In the genomic region with DNA sequence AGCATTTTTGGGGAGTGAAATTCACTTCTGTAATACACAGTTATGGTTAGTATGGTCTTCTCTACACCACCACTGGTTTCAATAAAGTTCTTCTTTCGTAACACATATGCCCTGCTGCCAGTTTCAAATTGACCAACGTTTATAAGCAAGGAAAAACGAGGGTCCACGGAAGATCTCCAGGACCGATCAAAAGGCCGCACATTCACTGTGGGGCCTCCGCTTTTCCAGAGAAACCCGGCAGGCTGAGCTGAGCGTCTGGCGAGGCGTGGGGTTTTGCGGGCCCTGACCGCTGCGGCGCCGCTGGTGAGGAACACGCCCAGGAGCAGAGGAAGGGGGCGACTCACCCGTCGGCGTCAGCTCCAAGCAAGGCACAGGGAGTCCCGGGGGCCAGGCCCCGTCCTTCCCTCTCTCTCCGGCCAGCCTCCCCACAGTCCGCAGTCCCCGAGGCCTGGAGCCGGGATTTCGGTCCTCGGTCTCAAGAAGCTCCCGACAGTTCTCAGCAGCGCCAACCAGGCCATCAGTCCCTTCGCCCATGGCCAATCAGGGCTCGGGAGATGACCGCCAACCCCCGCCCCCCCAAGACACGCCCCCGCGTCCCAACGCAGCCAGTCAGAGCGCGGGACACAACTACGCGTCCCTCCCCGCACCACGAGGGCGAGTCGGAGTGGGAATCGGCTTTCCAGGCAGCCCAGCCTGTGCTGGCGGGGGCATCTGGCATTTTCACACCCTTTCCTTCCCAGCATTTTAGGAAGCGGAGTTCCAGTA, we compare ENCODE assay signal across 1 cellular context.
TF ChIP-seq lines count a peak whose summit lies in the region.

A gene with protein sequence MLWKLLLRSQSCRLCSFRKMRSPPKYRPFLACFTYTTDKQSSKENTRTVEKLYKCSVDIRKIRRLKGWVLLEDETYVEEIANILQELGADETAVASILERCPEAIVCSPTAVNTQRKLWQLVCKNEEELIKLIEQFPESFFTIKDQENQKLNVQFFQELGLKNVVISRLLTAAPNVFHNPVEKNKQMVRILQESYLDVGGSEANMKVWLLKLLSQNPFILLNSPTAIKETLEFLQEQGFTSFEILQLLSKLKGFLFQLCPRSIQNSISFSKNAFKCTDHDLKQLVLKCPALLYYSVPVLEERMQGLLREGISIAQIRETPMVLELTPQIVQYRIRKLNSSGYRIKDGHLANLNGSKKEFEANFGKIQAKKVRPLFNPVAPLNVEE (minus strand): TSS at position 522 of the 765 bp plus-strand sequence. CDS start 8,432 bp downstream, outside the sequence.

TF ChIP-seq in K562, 482 proteins besides CTCF, POLR2A, EP300 and RAD21 (continued from another document):
- TF ChIP-seq PHF8 (IDR thresholded peaks at IDR 0.05; ENCODE audit: borderline replicate concordance, low read length) (peak; percentile 78; the same call in 1 of the 2 replicates), SRSF1 (IDR thresholded peaks at IDR 0.05; ENCODE audit: low read depth, low read length) (no peak), ZNF282 (CRISPR knock-in tag; IDR thresholded peaks at IDR 0.05) (no peak), NCOR1 (IDR thresholded peaks at IDR 0.05) (no peak), TBP (optimal IDR thresholded peaks at IDR 0.05; ENCODE audit: low read depth, low read length) (peak; percentile 82), KLF6 (CRISPR knock-in tag; IDR thresholded peaks at IDR 0.05; ENCODE audit: borderline replicate concordance) (no peak), TEAD1 (CRISPR knock-in tag; IDR thresholded peaks at IDR 0.05) (peak in 1 of 2 experiments; percentile 77; a peak in 1 of 4 replicates), ZNF174 (CRISPR knock-in tag; IDR thresholded peaks at IDR 0.05) (no peak), BMI1 (IDR thresholded peaks at IDR 0.05; ENCODE audit: low read length) (no peak), PHB2 (IDR thresholded peaks at IDR 0.05; ENCODE audit: low read depth) (no peak), ZNF354B (CRISPR knock-in tag; IDR thresholded peaks at IDR 0.05) (no peak), NRF1 (conservative IDR thresholded peaks at IDR 0.05 in 1 of 2, IDR thresholded peaks at IDR 0.05 in 1 of 2) (peak; percentile 52 to 62), JUND (IDR thresholded peaks at IDR 0.05; ENCODE audit: borderline replicate concordance, low read depth, low read length) (peak; percentile 8), JUND (tag; IDR thresholded peaks at IDR 0.05; ENCODE audit: borderline replicate concordance, low read depth, low read length) (no peak), ETV1 (tag; conservative IDR thresholded peaks at IDR 0.05; ENCODE audit: low read depth) (no peak), NR2C2 (CRISPR knock-in tag; IDR thresholded peaks at IDR 0.05) (no peak), NR2C2 (tag; IDR thresholded peaks at IDR 0.05) (0 out of 2 replicates have a peak, but pooled peaks have one; percentile 11), ZKSCAN1 (IDR thresholded peaks at IDR 0.05; ENCODE audit: low read depth, low read length) (no peak), FOXA3 (CRISPR knock-in tag; conservative IDR thresholded peaks at IDR 0.05 in 1 of 2, IDR thresholded peaks at IDR 0.05 in 1 of 2) (peak in 1 of 2 experiments; percentile 58; a peak in 1 of 4 replicates), HMG20B (CRISPR knock-in tag; IDR thresholded peaks at IDR 0.05) (no peak)
- TF ChIP-seq, protein P1, sequence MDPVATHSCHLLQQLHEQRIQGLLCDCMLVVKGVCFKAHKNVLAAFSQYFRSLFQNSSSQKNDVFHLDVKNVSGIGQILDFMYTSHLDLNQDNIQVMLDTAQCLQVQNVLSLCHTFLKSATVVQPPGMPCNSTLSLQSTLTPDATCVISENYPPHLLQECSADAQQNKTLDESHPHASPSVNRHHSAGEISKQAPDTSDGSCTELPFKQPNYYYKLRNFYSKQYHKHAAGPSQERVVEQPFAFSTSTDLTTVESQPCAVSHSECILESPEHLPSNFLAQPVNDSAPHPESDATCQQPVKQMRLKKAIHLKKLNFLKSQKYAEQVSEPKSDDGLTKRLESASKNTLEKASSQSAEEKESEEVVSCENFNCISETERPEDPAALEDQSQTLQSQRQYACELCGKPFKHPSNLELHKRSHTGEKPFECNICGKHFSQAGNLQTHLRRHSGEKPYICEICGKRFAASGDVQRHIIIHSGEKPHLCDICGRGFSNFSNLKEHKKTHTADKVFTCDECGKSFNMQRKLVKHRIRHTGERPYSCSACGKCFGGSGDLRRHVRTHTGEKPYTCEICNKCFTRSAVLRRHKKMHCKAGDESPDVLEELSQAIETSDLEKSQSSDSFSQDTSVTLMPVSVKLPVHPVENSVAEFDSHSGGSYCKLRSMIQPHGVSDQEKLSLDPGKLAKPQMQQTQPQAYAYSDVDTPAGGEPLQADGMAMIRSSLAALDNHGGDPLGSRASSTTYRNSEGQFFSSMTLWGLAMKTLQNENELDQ (CRISPR knock-in tag; IDR thresholded peaks at IDR 0.05; ENCODE audit: borderline replicate concordance): no peak
- TF ChIP-seq, protein P2, sequence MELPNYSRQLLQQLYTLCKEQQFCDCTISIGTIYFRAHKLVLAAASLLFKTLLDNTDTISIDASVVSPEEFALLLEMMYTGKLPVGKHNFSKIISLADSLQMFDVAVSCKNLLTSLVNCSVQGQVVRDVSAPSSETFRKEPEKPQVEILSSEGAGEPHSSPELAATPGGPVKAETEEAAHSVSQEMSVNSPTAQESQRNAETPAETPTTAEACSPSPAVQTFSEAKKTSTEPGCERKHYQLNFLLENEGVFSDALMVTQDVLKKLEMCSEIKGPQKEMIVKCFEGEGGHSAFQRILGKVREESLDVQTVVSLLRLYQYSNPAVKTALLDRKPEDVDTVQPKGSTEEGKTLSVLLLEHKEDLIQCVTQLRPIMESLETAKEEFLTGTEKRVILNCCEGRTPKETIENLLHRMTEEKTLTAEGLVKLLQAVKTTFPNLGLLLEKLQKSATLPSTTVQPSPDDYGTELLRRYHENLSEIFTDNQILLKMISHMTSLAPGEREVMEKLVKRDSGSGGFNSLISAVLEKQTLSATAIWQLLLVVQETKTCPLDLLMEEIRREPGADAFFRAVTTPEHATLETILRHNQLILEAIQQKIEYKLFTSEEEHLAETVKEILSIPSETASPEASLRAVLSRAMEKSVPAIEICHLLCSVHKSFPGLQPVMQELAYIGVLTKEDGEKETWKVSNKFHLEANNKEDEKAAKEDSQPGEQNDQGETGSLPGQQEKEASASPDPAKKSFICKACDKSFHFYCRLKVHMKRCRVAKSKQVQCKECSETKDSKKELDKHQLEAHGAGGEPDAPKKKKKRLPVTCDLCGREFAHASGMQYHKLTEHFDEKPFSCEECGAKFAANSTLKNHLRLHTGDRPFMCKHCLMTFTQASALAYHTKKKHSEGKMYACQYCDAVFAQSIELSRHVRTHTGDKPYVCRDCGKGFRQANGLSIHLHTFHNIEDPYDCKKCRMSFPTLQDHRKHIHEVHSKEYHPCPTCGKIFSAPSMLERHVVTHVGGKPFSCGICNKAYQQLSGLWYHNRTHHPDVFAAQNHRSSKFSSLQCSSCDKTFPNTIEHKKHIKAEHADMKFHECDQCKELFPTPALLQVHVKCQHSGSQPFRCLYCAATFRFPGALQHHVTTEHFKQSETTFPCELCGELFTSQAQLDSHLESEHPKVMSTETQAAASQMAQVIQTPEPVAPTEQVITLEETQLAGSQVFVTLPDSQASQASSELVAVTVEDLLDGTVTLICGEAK (IDR thresholded peaks at IDR 0.05): peak; percentile 90
- TF ChIP-seq, protein P2 (CRISPR knock-in tag; IDR thresholded peaks at IDR 0.05): peak; percentile 62; the same call in 1 of the 2 replicates
- TF ChIP-seq, protein P3, sequence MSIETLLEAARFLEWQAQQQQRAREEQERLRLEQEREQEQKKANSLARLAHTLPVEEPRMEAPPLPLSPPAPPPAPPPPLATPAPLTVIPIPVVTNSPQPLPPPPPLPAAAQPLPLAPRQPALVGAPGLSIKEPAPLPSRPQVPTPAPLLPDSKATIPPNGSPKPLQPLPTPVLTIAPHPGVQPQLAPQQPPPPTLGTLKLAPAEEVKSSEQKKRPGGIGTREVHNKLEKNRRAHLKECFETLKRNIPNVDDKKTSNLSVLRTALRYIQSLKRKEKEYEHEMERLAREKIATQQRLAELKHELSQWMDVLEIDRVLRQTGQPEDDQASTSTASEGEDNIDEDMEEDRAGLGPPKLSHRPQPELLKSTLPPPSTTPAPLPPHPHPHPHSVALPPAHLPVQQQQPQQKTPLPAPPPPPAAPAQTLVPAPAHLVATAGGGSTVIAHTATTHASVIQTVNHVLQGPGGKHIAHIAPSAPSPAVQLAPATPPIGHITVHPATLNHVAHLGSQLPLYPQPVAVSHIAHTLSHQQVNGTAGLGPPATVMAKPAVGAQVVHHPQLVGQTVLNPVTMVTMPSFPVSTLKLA (conservative IDR thresholded peaks at IDR 0.05): peak; percentile 78 to 85
- TF ChIP-seq, protein P4, sequence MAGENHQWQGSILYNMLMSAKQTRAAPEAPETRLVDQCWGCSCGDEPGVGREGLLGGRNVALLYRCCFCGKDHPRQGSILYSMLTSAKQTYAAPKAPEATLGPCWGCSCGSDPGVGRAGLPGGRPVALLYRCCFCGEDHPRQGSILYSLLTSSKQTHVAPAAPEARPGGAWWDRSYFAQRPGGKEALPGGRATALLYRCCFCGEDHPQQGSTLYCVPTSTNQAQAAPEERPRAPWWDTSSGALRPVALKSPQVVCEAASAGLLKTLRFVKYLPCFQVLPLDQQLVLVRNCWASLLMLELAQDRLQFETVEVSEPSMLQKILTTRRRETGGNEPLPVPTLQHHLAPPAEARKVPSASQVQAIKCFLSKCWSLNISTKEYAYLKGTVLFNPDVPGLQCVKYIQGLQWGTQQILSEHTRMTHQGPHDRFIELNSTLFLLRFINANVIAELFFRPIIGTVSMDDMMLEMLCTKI (IDR thresholded peaks at IDR 0.05; ENCODE audit: partially characterized antibody): no peak
- TF ChIP-seq, protein P5, sequence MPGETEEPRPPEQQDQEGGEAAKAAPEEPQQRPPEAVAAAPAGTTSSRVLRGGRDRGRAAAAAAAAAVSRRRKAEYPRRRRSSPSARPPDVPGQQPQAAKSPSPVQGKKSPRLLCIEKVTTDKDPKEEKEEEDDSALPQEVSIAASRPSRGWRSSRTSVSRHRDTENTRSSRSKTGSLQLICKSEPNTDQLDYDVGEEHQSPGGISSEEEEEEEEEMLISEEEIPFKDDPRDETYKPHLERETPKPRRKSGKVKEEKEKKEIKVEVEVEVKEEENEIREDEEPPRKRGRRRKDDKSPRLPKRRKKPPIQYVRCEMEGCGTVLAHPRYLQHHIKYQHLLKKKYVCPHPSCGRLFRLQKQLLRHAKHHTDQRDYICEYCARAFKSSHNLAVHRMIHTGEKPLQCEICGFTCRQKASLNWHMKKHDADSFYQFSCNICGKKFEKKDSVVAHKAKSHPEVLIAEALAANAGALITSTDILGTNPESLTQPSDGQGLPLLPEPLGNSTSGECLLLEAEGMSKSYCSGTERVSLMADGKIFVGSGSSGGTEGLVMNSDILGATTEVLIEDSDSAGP (CRISPR knock-in tag; IDR thresholded peaks at IDR 0.05): peak; percentile 65; the same call in 1 of the 2 replicates
